Comparison of ENCODE assay signal across 28 cellular contexts in genomic region chr22:42833104-42833503, GRCh38.
"Had no signal": no experiment of that assay in that cellular context is flagged by ENCODE, and none has a peak within 500 bp of the region (broad histone marks: within the 10 kb centered on the region; RNA-seq: fewer than 3 reads in every experiment).

No MANE protein-coding gene starts in this region.

- H3K4me3 Mint-ChIP-seq: T-helper 17 cell had no signal

- H3K27ac ChIP-seq: PC-9, Peyer's patch, SJCRH30 had no signal

- H3K4me3 ChIP-seq: MG63, PC-9, Peyer's patch, SJCRH30 had no signal

- DNase-seq: IMR-90, Karpas-422, KG1, MG63, NCI-H1092 treated with DMSO at 0.1 percent for 48 hours, NCI-H1417 treated with DMSO at 0.1 percent for 48 hours, NCI-H146, NCI-H1694 treated with DMSO at 0.1 percent for 48 hours, NCI-H1930, NCI-H2081, NCI-H2107, NCI-H2171, NCI-H226, NCI-H446, NCI-H510A, NCI-H524 treated with DMSO at 0.1 percent for 48 hours, NCI-H69, NCI-H774, OCI-M1, PC-9, SHP77 treated with DMSO at 0.1 percent for 48 hours, SJCRH30, T-helper 1 cell, T-helper 17 cell had no signal

- FAIRE-seq: HepG2 had no signal

- H3K27ac Mint-ChIP-seq: T-helper 17 cell had no signal

- ATAC-seq: HepG2, Right ventricle myocardium inferior, SK-N-SH treated with all-trans-retinoic acid at 6 μM for 48 hours, T-helper 17 cell had no signal

- H3K27me3 Mint-ChIP-seq: T-helper 17 cell had no signal

- H3K27me3 ChIP-seq: MG63, Peyer's patch, SJCRH30 had no signal
